ENCODE assay signal across 13 cellular contexts in genomic region chr14:52845079-52845478, GRCh38. TPM values are rescaled to one million over a fixed set of nuclear protein-coding genes. Genes with fewer than 3 reads are reported as not detected.
DNase-seq lines count a peak whose midpoint lies in the region; TF ChIP-seq lines count a peak whose summit lies in the region.
"Had no signal": no experiment of that assay in that cellular context is flagged by ENCODE, and none has a peak within 500 bp of the region (broad histone marks: within the 10 kb centered on the region; RNA-seq: fewer than 3 reads in every experiment).

No MANE protein-coding gene starts in this region.

- H3K36me3 Mint-ChIP-seq in progenitor cell of endocrine pancreas (ENCODE audit: insufficient read depth), result no peaks in the 10 kb centered on the region

- TF ChIP-seq CTCF in breast epithelium (IDR thresholded peaks at IDR 0.05) (no peak), mammary epithelial cell (conservative IDR thresholded peaks at IDR 0.05 in 1 of 2, IDR thresholded peaks at IDR 0.05 in 1 of 2; ENCODE audit: extremely low read depth in 1 of 2, insufficient read depth in 1 of 2, low read depth in 1 of 2, low read length in 2 of 2) (no peak), right atrium auricular region (IDR thresholded peaks at IDR 0.05) (no peak), progenitor cell of endocrine pancreas (IDR thresholded peaks at IDR 0.05; ENCODE audit: unreplicated experiment) (no peak)

- DNase-seq in breast epithelium (ENCODE audit: low spot score in 2 of 2), result no peak
- DNase-seq in mammary epithelial cell, result no peak
- DNase-seq in right atrium auricular region (ENCODE audit: low spot score), result no peak
- no peak for DNase-seq in progenitor cell of endocrine pancreas (ENCODE audit: low spot score, unreplicated experiment)
- DNase-seq in NCI-H2171 (lab: John Stamatoyannopoulos, UW), result no peak
- no peak for DNase-seq in GM03348 (ENCODE audit: low spot score)
- DNase-seq in NCI-H128 (lab: John Stamatoyannopoulos, UW; ENCODE audit: unreplicated experiment), result no peak
- no peak for DNase-seq in SKM-1 treated with dmso at 0.1 percent for 144 hours (lab: John Stamatoyannopoulos, UW; ENCODE audit: unreplicated experiment)
- DNase-seq: activated CD4-positive, alpha-beta T cell treated with anti-CD3 and anti-CD28 coated beads, Interleukin-2, amount 50 U/mL, for 4 hours; effector memory CD8-positive, alpha-beta T cell; NCI-H1092; T-helper 2 cell had no signal

- H3K4me1 ChIP-seq in breast epithelium, result no peaks in the 10 kb centered on the region
- H3K4me1 ChIP-seq in mammary epithelial cell (ENCODE audit: insufficient read depth, low read length), result peaks cover 3% of the 10 kb centered on the region
- H3K4me1 ChIP-seq in right atrium auricular region, result peaks cover 0 to 16% of the 10 kb centered on the region in 2 donors

- H3K27me3 ChIP-seq in breast epithelium (no peaks in the 10 kb centered on the region), mammary epithelial cell (ENCODE audit: insufficient read depth, low read length) (no peaks in the 10 kb centered on the region), right atrium auricular region (no peaks in the 10 kb centered on the region)

- no peaks in the 10 kb centered on the region for H4K20me1 ChIP-seq in mammary epithelial cell (ENCODE audit: insufficient read depth, low read length)

- WGBS in mammary epithelial cell (ENCODE audit: low coverage, missing lambda C conversion rate), result 90% methylated on average over 5 of the region's 5 CpGs

- no peaks in the 10 kb centered on the region for H3K79me2 ChIP-seq in mammary epithelial cell (ENCODE audit: insufficient read depth, low read length)

- H3K4me3 ChIP-seq in breast epithelium (peak overlapping the region in 1 of 3 donors; percentile 2), mammary epithelial cell (replicated peaks in 1 of 3; ENCODE audit: insufficient read depth in 1 of 3, low read depth in 2 of 3, low read length in 3 of 3) (no peak overlapping the region), right atrium auricular region (no peak overlapping the region)

- H3K36me3 ChIP-seq in breast epithelium (no peaks in the 10 kb centered on the region), mammary epithelial cell (ENCODE audit: insufficient read depth, low read length) (no peaks in the 10 kb centered on the region), right atrium auricular region (no peaks in the 10 kb centered on the region)

- in situ Hi-C loops in mammary epithelial cell (cut with MboI; ENCODE audit: low sequenced_read_pairs in 2 of 2), result no loop called here

- no peak for TF ChIP-seq POLR2A in breast epithelium (IDR thresholded peaks at IDR 0.05)

- no peak overlapping the region for H3K9ac ChIP-seq in mammary epithelial cell (ENCODE audit: insufficient read depth, low read length)

- no peaks in the 10 kb centered on the region for H3K27me3 Mint-ChIP-seq in progenitor cell of endocrine pancreas
- H3K27me3 Mint-ChIP-seq: activated T-helper 17 cell treated with anti-CD3 and anti-CD28 coated beads, Interleukin-2, amount 50 U/mL, for 72 hours; effector memory CD8-positive, alpha-beta T cell had no signal

- no TSS peak for BruUV-seq in mammary epithelial cell (replicated peaks; lab: Mats Ljungman, UMichigan)

- H2AFZ ChIP-seq in mammary epithelial cell (ENCODE audit: low read depth, low read length), result no peak overlapping the region

- H3K4me1 Mint-ChIP-seq in progenitor cell of endocrine pancreas (ENCODE audit: low read depth), result peaks cover 4% of the 10 kb centered on the region
- H3K4me1 Mint-ChIP-seq: activated T-helper 17 cell treated with anti-CD3 and anti-CD28 coated beads, Interleukin-2, amount 50 U/mL, for 72 hours had no signal

- intact Hi-C loops in breast epithelium (cut with DNase I; ENCODE audit: low total_unique reads) (no loop called here), mammary epithelial cell (cut with micrococcal nuclease) (no loop called here)

- no peak overlapping the region for H3K4me3 Mint-ChIP-seq in progenitor cell of endocrine pancreas (ENCODE audit: low read depth)
- H3K4me3 Mint-ChIP-seq: activated T-helper 17 cell treated with anti-CD3 and anti-CD28 coated beads, Interleukin-2, amount 50 U/mL, for 72 hours; effector memory CD8-positive, alpha-beta T cell had no signal

- H3K27ac ChIP-seq in breast epithelium (peak overlapping the region; percentile 60 to 69), mammary epithelial cell (ENCODE audit: insufficient read depth, low read depth, low read length) (no peak overlapping the region), right atrium auricular region (peak overlapping the region; percentile 47 to 62)

- no peaks in the 10 kb centered on the region for H3K9me3 Mint-ChIP-seq in progenitor cell of endocrine pancreas (ENCODE audit: low read depth)
- H3K9me3 Mint-ChIP-seq: activated T-helper 17 cell treated with anti-CD3 and anti-CD28 coated beads, Interleukin-2, amount 50 U/mL, for 72 hours; effector memory CD8-positive, alpha-beta T cell had no signal

- dilution Hi-C loops in mammary epithelial cell (cut with HindIII; ENCODE audit: low sequenced_read_pairs), result no loop called here

- no peak overlapping the region for H3K4me2 ChIP-seq in mammary epithelial cell (ENCODE audit: insufficient read depth, low read depth, low read length)

- CTCF ChIA-PET in mammary epithelial cell (lab: Charles Lee; ENCODE audit: low non-redundant PET), result no interaction called here

- H3K9me3 ChIP-seq in breast epithelium, result no peaks in the 10 kb centered on the region
- H3K9me3 ChIP-seq in mammary epithelial cell (replicated peaks; ENCODE audit: insufficient read depth, low read length), result no peaks in the 10 kb centered on the region
- no peaks in the 10 kb centered on the region for H3K9me3 ChIP-seq in right atrium auricular region

- peak overlapping the region; percentile 26 for H3K27ac Mint-ChIP-seq in progenitor cell of endocrine pancreas
- H3K27ac Mint-ChIP-seq: activated T-helper 17 cell treated with anti-CD3 and anti-CD28 coated beads, Interleukin-2, amount 50 U/mL, for 72 hours; effector memory CD8-positive, alpha-beta T cell had no signal

RNA-seq across cellular contexts. Expression of gene GNPNAT1, which starts 53.7 kb away (rescaled TPM):
- 10 to 100 TPM; 13.1 to 21.2 (median 18.7) TPM for total RNA-seq in breast epithelium
- total RNA-seq in mammary epithelial cell, result 10 to 100 TPM; 24.0 to 44.9 TPM
- polyA plus RNA-seq in mammary epithelial cell, result 23.4 TPM
- 27.6 TPM for polyA minus RNA-seq in mammary epithelial cell
- total RNA-seq in right atrium auricular region, result 1 to 10 TPM; 5.9 to 9.3 TPM
- total RNA-seq in progenitor cell of endocrine pancreas, result 19.9 and 25.3 TPM in 2 replicates
